Comparison of ENCODE assay signal across 23 cellular contexts in the genomic region with DNA sequence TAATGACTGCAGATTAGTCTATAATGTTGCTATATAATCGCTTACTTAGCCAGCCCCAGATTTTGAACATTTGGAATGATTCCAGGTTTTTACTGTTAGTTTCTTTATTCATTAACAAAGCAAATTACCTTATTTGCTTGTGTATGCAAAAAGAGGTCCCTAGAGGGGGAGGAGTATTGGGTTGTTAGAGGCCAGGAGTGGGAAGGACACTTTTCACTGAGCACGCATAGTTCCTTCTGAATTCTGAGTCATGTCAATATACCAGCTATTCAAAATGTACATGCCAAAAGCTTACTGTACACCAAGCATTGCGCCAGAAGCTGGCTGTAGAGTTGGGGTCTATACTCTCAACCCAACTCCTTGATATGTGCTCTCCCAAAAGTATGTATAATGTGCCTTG. TPM values are rescaled to one million over a fixed set of nuclear protein-coding genes. Genes with fewer than 3 reads are reported as not detected.
DNase-seq lines count a peak whose midpoint lies in the region; FAIRE-seq and TF ChIP-seq lines count a peak whose summit lies in the region.
"Had no signal": no experiment of that assay in that cellular context is flagged by ENCODE, and none has a peak within 500 bp of the region (broad histone marks: within the 10 kb centered on the region; RNA-seq: fewer than 3 reads in every experiment).

No MANE protein-coding gene starts in this region.

- H3K27ac ChIP-seq in A673 (ENCODE audit: low read depth, low read length, poor library complexity, severe bottlenecking) (no peak overlapping the region), Karpas-422 (ENCODE audit: low read length) (peak overlapping the region; percentile 54), kidney (ENCODE audit: low read depth in 2 of 2, low read length in 2 of 2) (no peak overlapping the region)
- H3K27ac ChIP-seq in CD8-positive, alpha-beta memory T cell (ENCODE audit: low read depth, low read length), result no peak overlapping the region
- H3K27ac ChIP-seq: C4-2B, colonic mucosa had no signal

- no peaks in the 10 kb centered on the region for H3K9me3 ChIP-seq in A673 (ENCODE audit: low read depth, low read length, poor library complexity, severe bottlenecking)
- H3K9me3 ChIP-seq in Karpas-422 (ENCODE audit: low read length), result no peaks in the 10 kb centered on the region
- H3K9me3 ChIP-seq in kidney (ENCODE audit: control insufficient read depth in 1 of 2, low read length in 2 of 2), result no peaks in the 10 kb centered on the region
- no peaks in the 10 kb centered on the region for H3K9me3 ChIP-seq in CD8-positive, alpha-beta memory T cell (ENCODE audit: low read length)
- H3K9me3 ChIP-seq: colonic mucosa had no signal

- H3K27ac Mint-ChIP-seq in brain, result peak overlapping the region in 3 of 5 experiments; percentile 30 to 81 (median 64)
- no peak overlapping the region for H3K27ac Mint-ChIP-seq in CD8-positive, alpha-beta memory T cell
- H3K27ac Mint-ChIP-seq: activated naive CD4-positive, alpha-beta T cell treated with anti-CD3 and anti-CD28 coated beads, Interleukin-2, amount 50 U/mL, for 72 hours had no signal

- H3K9ac ChIP-seq in Karpas-422 (ENCODE audit: low read length), result no peak overlapping the region
- H3K9ac ChIP-seq in kidney (ENCODE audit: low read length in 2 of 2), result no peak overlapping the region

- H3K4me3 Mint-ChIP-seq in brain, result no peak overlapping the region
- no peak overlapping the region for H3K4me3 Mint-ChIP-seq in CD8-positive, alpha-beta memory T cell

- no peaks in the 10 kb centered on the region for H3K9me3 Mint-ChIP-seq in brain
- no peaks in the 10 kb centered on the region for H3K9me3 Mint-ChIP-seq in CD8-positive, alpha-beta memory T cell
- H3K9me3 Mint-ChIP-seq: activated naive CD4-positive, alpha-beta T cell treated with anti-CD3 and anti-CD28 coated beads, Interleukin-2, amount 50 U/mL, for 72 hours had no signal

- no TSS peak for BruUV-seq in A673 (replicated peaks; lab: Mats Ljungman, UMichigan)

- no peaks in the 10 kb centered on the region for H4K20me1 ChIP-seq in Karpas-422 (ENCODE audit: insufficient read depth, low read depth, low read length)

- H3K4me3 ChIP-seq in A673 (ENCODE audit: low read depth, low read length, poor library complexity, severe bottlenecking) (no peak overlapping the region), Karpas-422 (ENCODE audit: low read length) (0 out of 2 replicates have a peak overlapping the region, but pooled peaks have one; percentile 25), kidney (ENCODE audit: low read length in 2 of 2) (no peak overlapping the region)
- H3K4me3 ChIP-seq in CD8-positive, alpha-beta memory T cell (ENCODE audit: low read length), result no peak overlapping the region
- H3K4me3 ChIP-seq: colonic mucosa had no signal

- peaks cover 7% of the 10 kb centered on the region for H3K27me3 Mint-ChIP-seq in brain
- H3K27me3 Mint-ChIP-seq in CD8-positive, alpha-beta memory T cell, result peaks cover 0 to 9% of the 10 kb centered on the region in 2 donors

- H3K4me1 ChIP-seq in A673 (ENCODE audit: insufficient read depth, low read length, poor library complexity, severe bottlenecking) (peaks cover 5% of the 10 kb centered on the region), Karpas-422 (ENCODE audit: low read length) (peaks cover 76% of the 10 kb centered on the region), kidney (ENCODE audit: control insufficient read depth in 1 of 2, insufficient read depth in 1 of 2, low read depth in 1 of 2, low read length in 2 of 2) (no peaks in the 10 kb centered on the region)
- H3K4me1 ChIP-seq in CD8-positive, alpha-beta memory T cell (ENCODE audit: insufficient read depth, low read length), result no peaks in the 10 kb centered on the region
- H3K4me1 ChIP-seq: colonic mucosa had no signal

- no peaks in the 10 kb centered on the region for H3K36me3 ChIP-seq in A673 (ENCODE audit: insufficient read depth, low read length, poor library complexity, severe bottlenecking)
- no peaks in the 10 kb centered on the region for H3K36me3 ChIP-seq in Karpas-422 (ENCODE audit: insufficient read depth, low read length)
- no peaks in the 10 kb centered on the region for H3K36me3 ChIP-seq in kidney (ENCODE audit: control insufficient read depth in 1 of 2, insufficient read depth in 2 of 2, low read length in 2 of 2)
- H3K36me3 ChIP-seq in CD8-positive, alpha-beta memory T cell (ENCODE audit: insufficient read depth, low read length), result no peaks in the 10 kb centered on the region
- H3K36me3 ChIP-seq: colonic mucosa had no signal

- H3K27me3 ChIP-seq in A673 (replicated peaks; ENCODE audit: insufficient read depth, low read depth, low read length, poor library complexity) (no peaks in the 10 kb centered on the region), Karpas-422 (ENCODE audit: low read length) (no peaks in the 10 kb centered on the region)
- no peaks in the 10 kb centered on the region for H3K27me3 ChIP-seq in CD8-positive, alpha-beta memory T cell (ENCODE audit: insufficient read depth, low read length, poor library complexity, severe bottlenecking)
- H3K27me3 ChIP-seq: colonic mucosa had no signal

- DNase-seq in A673 (ENCODE audit: low spot score) (peak; percentile 21), Karpas-422 (peak; percentile 47), kidney (no peak), middle frontal gyrus (ENCODE audit: extremely low spot score, low spot score) (no peak), HuH-7 (ENCODE audit: low spot score) (no peak)
- DNase-seq in CD8-positive, alpha-beta memory T cell, result no peak
- no peak for DNase-seq in activated CD4-positive, alpha-beta T cell treated with anti-CD3 and anti-CD28 coated beads, Interleukin-2, amount 50 U/mL, for 48 hours
- DNase-seq: ACHN; activated CD4-positive, alpha-beta T cell treated with anti-CD3 and anti-CD28 coated beads for 1 hour; colonic mucosa; DMS 273 treated with DMSO at 0.1 percent for 48 hours; GDM1; GOT3; head of caudate nucleus; NCI-H1092; NCI-H2081 treated with DMSO at 0.1 percent for 48 hours; NCI-H510A treated with DMSO at 0.1 percent for 48 hours; stimulated activated CD4-positive, alpha-beta T cell treated with anti-CD3 and anti-CD28 coated beads, Interleukin-12 subunit alpha, Interleukin-12 subunit beta, amount 100 ng/mL, for 4 hours; T1000 had no signal

- POLR2A ChIA-PET in A673 (lab: Charles Lee; ENCODE audit: low non-redundant PET), result no interaction called here
- POLR2A ChIA-PET in CD8-positive, alpha-beta memory T cell (lab: Charles Lee), result no interaction called here

- TF ChIP-seq CTCF in A673 (conservative IDR thresholded peaks at IDR 0.05; ENCODE audit: low read depth, low read length) (no peak), brain (conservative IDR thresholded peaks at IDR 0.05) (no peak), kidney (IDR thresholded peaks at IDR 0.05; ENCODE audit: borderline replicate concordance, extremely low read depth, insufficient read depth) (no peak)

- intact Hi-C loops in A673 (cut with micrococcal nuclease; ENCODE audit: unreplicated experiment) (no loop called here), kidney (cut with DNase I) (no loop called here)

- no peaks in the 10 kb centered on the region for H3K36me3 Mint-ChIP-seq in brain
- peaks cover 0 to 6% (median 0%) of the 10 kb centered on the region in 3 donors for H3K36me3 Mint-ChIP-seq in CD8-positive, alpha-beta memory T cell

- peaks cover 41% of the 10 kb centered on the region for H3K4me1 Mint-ChIP-seq in brain
- H3K4me1 Mint-ChIP-seq in CD8-positive, alpha-beta memory T cell, result no peaks in the 10 kb centered on the region

- H2AFZ ChIP-seq in Karpas-422 (ENCODE audit: low read length), result no peak overlapping the region

- FAIRE-seq in kidney (lab: Jason Lieb, UNC), result peak; percentile 85

- peak overlapping the region; percentile 54 for H3K4me2 ChIP-seq in Karpas-422 (ENCODE audit: low read depth, low read length, poor library complexity, severe bottlenecking)

- no peaks in the 10 kb centered on the region for H3K79me2 ChIP-seq in Karpas-422 (ENCODE audit: low read length)

- CTCF ChIA-PET in A673 (lab: Charles Lee), result no interaction called here
- CTCF ChIA-PET in CD8-positive, alpha-beta memory T cell (lab: Charles Lee), result no interaction called here

- no peaks in the 10 kb centered on the region for H3K9me2 ChIP-seq in Karpas-422 (replicated peaks; ENCODE audit: insufficient read depth, low read length)

RNA-seq across cellular contexts. Expression of gene DGAT2L6, which starts 5.1 kb away (rescaled TPM):
- total RNA-seq in A673 (2021), result not detected in 2 replicates
- total RNA-seq in Karpas-422 (2014; rRNA removed; shearing (Covaris generic); ENCODE audit: low replicate concordance), result not detected in 2 replicates
- polyA plus RNA-seq in brain (ENCODE audit: insufficient read depth, low read depth, low replicate concordance), result not detected
- not detected for total RNA-seq in kidney
- not detected for polyA plus RNA-seq in kidney (ENCODE audit: insufficient read depth, low read depth, low replicate concordance)
- not detected for total RNA-seq in CD8-positive, alpha-beta memory T cell
- not detected for polyA plus RNA-seq in CD8-positive, alpha-beta memory T cell
- total RNA-seq: activated naive CD4-positive, alpha-beta T cell treated with anti-CD3 and anti-CD28 coated beads, Interleukin-2, amount 50 U/mL, for 72 hours; colonic mucosa; ureter had no signal

RNA-seq across cellular contexts. Expression of gene IGBP1, which starts 39.0 kb away (rescaled TPM):
- 35.2 and 36.2 TPM in 2 replicates for total RNA-seq in A673 (2021)
- total RNA-seq in Karpas-422 (2014; rRNA removed; shearing (Covaris generic); ENCODE audit: low replicate concordance), result 89.5 and 92.5 TPM in 2 replicates
- polyA plus RNA-seq in brain (ENCODE audit: insufficient read depth, low read depth, low replicate concordance), result 99.4 TPM
- total RNA-seq in kidney, result 44.2 TPM
- polyA plus RNA-seq in kidney (ENCODE audit: insufficient read depth, low read depth, low replicate concordance), result 67.3 TPM
- total RNA-seq in CD8-positive, alpha-beta memory T cell, result 10 to 100 TPM; 33.6 TPM
- polyA plus RNA-seq in CD8-positive, alpha-beta memory T cell, result 59.3 TPM

Comparison
In these comparisons a context has a peak if more than half of its experiments do, and no peak if none do; other contexts are left out.
1. DNase-seq: peak in A673 (single experiment) and Karpas-422 (single experiment); none in kidney (single experiment), middle frontal gyrus (single experiment), CD8-positive, alpha-beta memory T cell (0 of 5), activated CD4-positive, alpha-beta T cell treated with anti-CD3 and anti-CD28 coated beads, Interleukin-2, amount 50 U/mL, for 48 hours (0 of 2) and HuH-7 (single experiment).
2. H3K27ac Mint-ChIP-seq: peak in brain (3 of 5); none in CD8-positive, alpha-beta memory T cell (0 of 8).